Comparison of ENCODE assay signal across 17 cellular contexts in the genomic region with DNA sequence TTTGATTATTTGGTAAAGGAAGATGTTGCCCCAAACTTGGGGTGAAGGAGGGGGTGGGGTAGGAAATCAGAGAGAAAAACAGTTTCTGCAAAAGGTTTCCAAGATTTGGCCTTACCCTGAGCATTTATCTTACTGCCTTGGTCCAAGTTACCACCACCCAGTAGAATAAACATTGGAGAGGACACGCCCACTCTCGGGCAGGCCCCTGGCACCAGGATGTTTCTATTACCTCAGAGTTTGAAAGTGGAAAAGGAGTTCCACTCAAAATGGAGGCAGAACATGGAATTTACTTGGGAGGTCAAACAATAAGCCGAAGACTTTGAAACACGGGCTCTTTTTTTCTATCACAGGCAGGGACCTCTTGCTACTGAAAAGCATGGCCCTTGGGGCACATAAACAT.
A peak's percentile ranks its signal among the peaks of the same experiment; 100 is the strongest.
DNase-seq lines count a peak whose midpoint lies in the region; ATAC-seq and TF ChIP-seq lines count a peak whose summit lies in the region.
"Had no signal": no experiment of that assay in that cellular context is flagged by ENCODE, and none has a peak within 500 bp of the region (broad histone marks: within the 10 kb centered on the region; RNA-seq: fewer than 3 reads in every experiment).

No MANE protein-coding gene starts in this region.

- H3K79me2 ChIP-seq in PC-3 (ENCODE audit: low read length) (no peaks in the 10 kb centered on the region), smooth muscle cell (ENCODE audit: low read depth) (no peaks in the 10 kb centered on the region)

- WGBS in esophagus squamous epithelium, 2 donors, result 58 to 75% methylated on average over 4 of the region's 4 CpGs
- 68% methylated on average over 4 of the region's 4 CpGs for WGBS in prostate gland
- WGBS in smooth muscle cell (ENCODE audit: low lambda C conversion rate), result 90% methylated on average over 4 of the region's 4 CpGs

- 0 out of 2 replicates have a peak, but pooled peaks have one; percentile 40 for ATAC-seq in PC-3
- no peak for ATAC-seq in stimulated activated naive CD8-positive, alpha-beta T cell treated with anti-CD3 and anti-CD28 coated beads, Interleukin-15, Interleukin-2, amounts not matched to agents 100 U/mL and 50 U/mL, for 24 hours
- ATAC-seq: effector memory CD8-positive, alpha-beta T cell had no signal

- H3K4me3 ChIP-seq in PC-3 (ENCODE audit: low read length) (no peak overlapping the region), esophagus squamous epithelium (no peak overlapping the region), prostate gland (no peak overlapping the region), smooth muscle cell (no peak overlapping the region)
- H3K4me3 ChIP-seq: vagina had no signal

- H3K9me3 ChIP-seq in PC-3 (ENCODE audit: low read length) (no peaks in the 10 kb centered on the region), esophagus squamous epithelium (no peaks in the 10 kb centered on the region), prostate gland (no peaks in the 10 kb centered on the region), smooth muscle cell (replicated peaks; ENCODE audit: low read depth) (no peaks in the 10 kb centered on the region)
- H3K9me3 ChIP-seq: vagina had no signal

- BruUV-seq in PC-3 (replicated peaks; lab: Mats Ljungman, UMichigan), result no TSS peak

- H3F3A ChIP-seq in PC-3 (ENCODE audit: low read length, unreplicated experiment), result no peaks in the 10 kb centered on the region
- no peaks in the 10 kb centered on the region for H3F3A ChIP-seq in smooth muscle cell (ENCODE audit: low read depth)

- H3K27me3 ChIP-seq in PC-3 (ENCODE audit: low read length) (no peaks in the 10 kb centered on the region), esophagus squamous epithelium (no peaks in the 10 kb centered on the region), prostate gland (replicated peaks; ENCODE audit: insufficient read depth) (no peaks in the 10 kb centered on the region), smooth muscle cell (ENCODE audit: low read depth) (no peaks in the 10 kb centered on the region)
- H3K27me3 ChIP-seq: vagina had no signal

- no peak for TF ChIP-seq CTCF in PC-3 (conservative IDR thresholded peaks at IDR 0.05; ENCODE audit: low read depth, low read length)
- TF ChIP-seq CTCF in esophagus squamous epithelium (IDR thresholded peaks at IDR 0.05), result no peak
- no peak for TF ChIP-seq CTCF in prostate gland (IDR thresholded peaks at IDR 0.05)
- no peak for TF ChIP-seq CTCF in smooth muscle cell (IDR thresholded peaks at IDR 0.05; ENCODE audit: borderline replicate concordance, insufficient read depth, poor library complexity, severe bottlenecking)

- H4K20me1 ChIP-seq in PC-3 (ENCODE audit: low read length) (no peaks in the 10 kb centered on the region), smooth muscle cell (ENCODE audit: low read depth) (no peaks in the 10 kb centered on the region)

- H3K9ac ChIP-seq in PC-3 (ENCODE audit: low read length) (no peak overlapping the region), smooth muscle cell (ENCODE audit: low read depth) (no peak overlapping the region)

- intact Hi-C loops in PC-3 (cut with micrococcal nuclease) (no loop called here), esophagus squamous epithelium (cut with DNase I) (no loop called here), prostate gland (cut with DNase I) (no loop called here)

- CTCF ChIA-PET in PC-3 (lab: Charles Lee), result no interaction called here

- H3K36me3 ChIP-seq in PC-3 (ENCODE audit: low read depth, low read length) (no peaks in the 10 kb centered on the region), esophagus squamous epithelium (no peaks in the 10 kb centered on the region), prostate gland (no peaks in the 10 kb centered on the region), smooth muscle cell (ENCODE audit: low read depth) (no peaks in the 10 kb centered on the region)
- H3K36me3 ChIP-seq: vagina had no signal

- no peaks in the 10 kb centered on the region for H3K9me2 ChIP-seq in PC-3 (replicated peaks; ENCODE audit: low read length)

- H3K27ac ChIP-seq in PC-3 (ENCODE audit: low read length) (0 out of 2 replicates have a peak overlapping the region, but pooled peaks have one; percentile 3), esophagus squamous epithelium (peak overlapping the region; percentile 56 to 83 (median 65)), prostate gland (peak overlapping the region; percentile 57), smooth muscle cell (ENCODE audit: low read depth) (no peak overlapping the region)
- H3K27ac ChIP-seq: vagina had no signal

- no peak for TF ChIP-seq POLR2A in esophagus squamous epithelium (IDR thresholded peaks at IDR 0.05)
- TF ChIP-seq POLR2A in prostate gland (IDR thresholded peaks at IDR 0.05), result no peak

- POLR2A ChIA-PET in PC-3 (lab: Charles Lee; ENCODE audit: unreplicated experiment), result no interaction called here

- H3K4me1 ChIP-seq in PC-3 (ENCODE audit: insufficient read depth, low read length), result peaks cover 12% of the 10 kb centered on the region
- H3K4me1 ChIP-seq in esophagus squamous epithelium, result peaks cover 8 to 82% (median 16%) of the 10 kb centered on the region in 3 donors
- peaks cover 24% of the 10 kb centered on the region for H3K4me1 ChIP-seq in prostate gland (replicated peaks)
- no peaks in the 10 kb centered on the region for H3K4me1 ChIP-seq in smooth muscle cell (ENCODE audit: low read depth)

- no peak overlapping the region for H3K4me2 ChIP-seq in PC-3 (ENCODE audit: low read length)
- no peak overlapping the region for H3K4me2 ChIP-seq in smooth muscle cell

- H2AFZ ChIP-seq in PC-3 (ENCODE audit: low read length), result no peak overlapping the region
- H2AFZ ChIP-seq in smooth muscle cell (ENCODE audit: low read depth), result no peak overlapping the region

- DNase-seq in NCI-H510A treated with DMSO at 0.1 percent for 48 hours (lab: John Stamatoyannopoulos, UW) (peak; percentile 15), NCI-H510A (lab: John Stamatoyannopoulos, UW) (no peak), PC-3 (peak; percentile 15), esophagus squamous epithelium (lab: John Stamatoyannopoulos, UW) (no peak), prostate gland (ENCODE audit: low spot score) (peak; percentile 56), 8988T (no peak), smooth muscle cell (lab: John Stamatoyannopoulos, UW; ENCODE audit: unreplicated experiment) (no peak)
- no peak for DNase-seq in stimulated activated naive CD8-positive, alpha-beta T cell treated with anti-CD3 and anti-CD28 coated beads, Interleukin-15, Interleukin-2, amounts not matched to agents 100 U/mL and 50 U/mL, for 24 hours
- DNase-seq: activated CD4-positive, alpha-beta memory T cell treated with anti-CD3 and anti-CD28 coated beads for 36 hours; activated gamma-delta T cell treated with Interleukin-2 at 50 U/mL for 16 hours; amygdala; effector memory CD8-positive, alpha-beta T cell; midbrain; NCI-H1105 treated with DMSO at 0.1 percent for 48 hours; NCI-H2081 treated with DMSO at 0.1 percent for 48 hours; NCI-H524 treated with DMSO at 0.1 percent for 48 hours had no signal

Comparison
In these comparisons a context has a peak if more than half of its experiments do, and no peak if none do; other contexts are left out.
1. DNase-seq: peak in NCI-H510A treated with DMSO at 0.1 percent for 48 hours (single experiment), PC-3 (single experiment) and prostate gland (single experiment); none in NCI-H510A (single experiment), esophagus squamous epithelium (single experiment), 8988T (single experiment), stimulated activated naive CD8-positive, alpha-beta T cell treated with anti-CD3 and anti-CD28 coated beads, Interleukin-15, Interleukin-2, amounts not matched to agents 100 U/mL and 50 U/mL, for 24 hours (single experiment) and smooth muscle cell (single experiment).